21 cellular contexts compared by ENCODE assay signal in genomic region chr4:140963883-140964282, GRCh38.
"Had no signal": no experiment of that assay in that cellular context is flagged by ENCODE, and none has a peak within 500 bp of the region (broad histone marks: within the 10 kb centered on the region; RNA-seq: fewer than 3 reads in every experiment).

No MANE protein-coding gene starts in this region.

- H3K27me3 ChIP-seq: colonic mucosa, esophagus muscularis mucosa, foreskin keratinocyte, gastroesophageal sphincter, heart left ventricle, hepatocyte, left lung had no signal

- DNase-seq: colonic mucosa; cortex of kidney; effector CD8-positive, alpha-beta T cell; effector memory CD8-positive, alpha-beta T cell; endodermal cell; foreskin keratinocyte; heart left ventricle; hypothalamus; immature natural killer cell; left cardiac atrium; left lung; left ventricle myocardium superior; lower lobe of right lung; mesenchymal stem cell; mucosa of descending colon; naive B cell had no signal

- H3K4me1 ChIP-seq: colonic mucosa, foreskin keratinocyte, left lung, lower lobe of right lung had no signal

- H3K9me3 ChIP-seq: colonic mucosa, esophagus muscularis mucosa, gastroesophageal sphincter, heart left ventricle, left lung, lower lobe of right lung, mucosa of descending colon had no signal

- FAIRE-seq: endothelial cell of umbilical vein, keratinocyte had no signal

- H3K36me3 ChIP-seq: colonic mucosa, esophagus muscularis mucosa, gastroesophageal sphincter, left lung, lower lobe of right lung had no signal

- H3K27ac ChIP-seq: colonic mucosa, esophagus muscularis mucosa, foreskin keratinocyte, gastroesophageal sphincter, heart left ventricle, hepatocyte, left lung, lower lobe of right lung had no signal

- H3K4me3 ChIP-seq: colonic mucosa, esophagus muscularis mucosa, gastroesophageal sphincter, heart left ventricle, hepatocyte, left lung, lower lobe of right lung, mucosa of descending colon had no signal
